ENCODE assay signal across 23 cellular contexts in the genomic region with DNA sequence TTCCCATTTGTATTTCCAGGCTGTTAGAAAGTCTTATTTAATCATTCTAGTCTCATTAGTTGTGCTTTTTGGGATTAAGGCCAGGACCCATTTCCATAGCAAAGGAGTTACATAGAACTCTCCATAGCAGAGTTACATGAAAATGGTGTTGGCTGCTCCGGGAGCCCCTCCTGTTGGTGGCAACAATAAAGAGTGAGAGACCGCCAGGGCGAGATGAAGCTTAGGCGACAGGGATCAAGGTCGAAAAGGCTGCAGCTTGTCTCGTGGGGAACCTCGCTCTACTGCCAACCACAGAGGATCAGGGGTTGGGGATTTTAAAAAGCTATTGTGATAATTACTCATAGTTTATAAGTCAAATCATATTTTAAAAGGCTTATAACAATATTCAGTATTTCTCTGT. TPM values are rescaled to one million over a fixed set of nuclear protein-coding genes. Genes with fewer than 3 reads are reported as not detected.
DNase-seq lines count a peak whose midpoint lies in the region; ATAC-seq and TF ChIP-seq lines count a peak whose summit lies in the region.
"Had no signal": no experiment of that assay in that cellular context is flagged by ENCODE, and none has a peak within 500 bp of the region (broad histone marks: within the 10 kb centered on the region; RNA-seq: fewer than 3 reads in every experiment).

No MANE protein-coding gene starts in this region.

- 80% methylated on average over 7 of the region's 7 CpGs for WGBS in suprapubic skin

- H3K27ac ChIP-seq in HUES48 (ENCODE audit: low read depth, low read length), result no peak overlapping the region
- no peak overlapping the region for H3K27ac ChIP-seq in suprapubic skin
- H3K27ac ChIP-seq: BLaER1 treated with 17β-estradiol and CSF1 and Interleukin-3, amounts not matched to agents 10 nM and 100 nM had no signal

- peaks cover 15% of the 10 kb centered on the region for H3K27me3 ChIP-seq in HUES48 (ENCODE audit: control insufficient read depth, insufficient read depth, low read length)
- peaks cover 13% of the 10 kb centered on the region for H3K27me3 ChIP-seq in iPS-15b (ENCODE audit: control insufficient read depth, insufficient read depth, low read length)
- H3K27me3 ChIP-seq in suprapubic skin, result peaks cover 11% of the 10 kb centered on the region

- peak overlapping the region; percentile 30; the same call in 1 of the 2 replicates for H3K4me3 ChIP-seq in HUES48 (ENCODE audit: low read depth, low read length)
- H3K4me3 ChIP-seq in iPS-15b (ENCODE audit: low read depth, low read length), result peak overlapping the region; percentile 24
- H3K4me3 ChIP-seq in suprapubic skin, result no peak overlapping the region
- H3K4me3 ChIP-seq: BLaER1 treated with 17β-estradiol and CSF1 and Interleukin-3, amounts not matched to agents 10 nM and 100 nM had no signal

- no peak for ATAC-seq in HG02970 (IDR thresholded peaks at IDR 0.05; ENCODE audit: low FRiP score, unreplicated experiment)
- ATAC-seq in HG03097 (IDR thresholded peaks at IDR 0.05; ENCODE audit: low FRiP score, unreplicated experiment), result no peak
- ATAC-seq: Panc1 had no signal

- TF ChIP-seq CTCF in suprapubic skin (IDR thresholded peaks at IDR 0.05), result no peak

- no peaks in the 10 kb centered on the region for H3K36me3 ChIP-seq in HUES48 (ENCODE audit: control insufficient read depth, insufficient read depth, low read length)
- no peaks in the 10 kb centered on the region for H3K36me3 ChIP-seq in iPS-15b (ENCODE audit: control insufficient read depth, insufficient read depth, low read length)
- no peaks in the 10 kb centered on the region for H3K36me3 ChIP-seq in suprapubic skin
- H3K36me3 ChIP-seq: BLaER1 treated with 17β-estradiol and CSF1 and Interleukin-3, amounts not matched to agents 10 nM and 100 nM had no signal

- TF ChIP-seq POLR2A in suprapubic skin (IDR thresholded peaks at IDR 0.05), result no peak

- H3K9ac ChIP-seq in HUES48 (ENCODE audit: low read depth, low read length) (no peak overlapping the region), iPS-15b (ENCODE audit: low read depth, low read length) (no peak overlapping the region)
- H3K9ac ChIP-seq: BLaER1 treated with 17β-estradiol and CSF1 and Interleukin-3, amounts not matched to agents 10 nM and 100 nM; SK-N-SH had no signal

- H3K4me1 ChIP-seq in HUES48 (ENCODE audit: control insufficient read depth, insufficient read depth, low read length), result peaks cover 34% of the 10 kb centered on the region
- peaks cover 20% of the 10 kb centered on the region for H3K4me1 ChIP-seq in iPS-15b (ENCODE audit: control insufficient read depth, insufficient read depth, low read length)
- H3K4me1 ChIP-seq in suprapubic skin, result peaks cover 8% of the 10 kb centered on the region

- DNase-seq in activated effector memory CD4-positive, alpha-beta T cell treated with anti-CD3 and anti-CD28 coated beads, Interleukin-2, amount 50 U/mL, for 16 hours, result peak; percentile 22
- no peak for DNase-seq in activated effector memory CD4-positive, alpha-beta T cell treated with Interleukin-2 at 50 U/mL for 16 hours
- peak; percentile 17 to 48 for DNase-seq in suprapubic skin (ENCODE audit: low spot score in 2 of 2)
- no peak for DNase-seq in HK-2 (ENCODE audit: unreplicated experiment)
- DNase-seq: 8988T; Calu3; CD4-positive, alpha-beta memory T cell; DMS53; GDM1; Kasumi-1; NCI-H1417; NCI-H187; NCI-H2107; NCI-H446 treated with DMSO at 0.1 percent for 48 hours; SIG-M5; SK-N-SH had no signal

- no peak for TF ChIP-seq EP300 in suprapubic skin (IDR thresholded peaks at IDR 0.05)

- H3K9me3 ChIP-seq in HUES48 (ENCODE audit: control insufficient read depth, insufficient read depth, low read length), result no peaks in the 10 kb centered on the region
- H3K9me3 ChIP-seq in iPS-15b (ENCODE audit: control insufficient read depth, insufficient read depth, low read length), result no peaks in the 10 kb centered on the region
- no peaks in the 10 kb centered on the region for H3K9me3 ChIP-seq in suprapubic skin
- H3K9me3 ChIP-seq: BLaER1 treated with 17β-estradiol and CSF1 and Interleukin-3, amounts not matched to agents 10 nM and 100 nM; SK-N-SH had no signal

RNA-seq across cellular contexts. Expression of gene GRIK4, which starts 58.4 kb away (rescaled TPM):
- total RNA-seq in suprapubic skin, result under 1 TPM in 1 of 4 donors, not detected in 3; 0.24 TPM
- total RNA-seq: Calu3; CD4-positive, alpha-beta memory T cell; MCF 10A had no signal

Comparison
In these comparisons a context has a peak if more than half of its experiments do, and no peak if none do; other contexts are left out.
1. DNase-seq: peak in activated effector memory CD4-positive, alpha-beta T cell treated with anti-CD3 and anti-CD28 coated beads, Interleukin-2, amount 50 U/mL, for 16 hours (single experiment) and suprapubic skin (2 of 2); none in activated effector memory CD4-positive, alpha-beta T cell treated with Interleukin-2 at 50 U/mL for 16 hours (single experiment) and HK-2 (single experiment).